11 cellular contexts compared by ENCODE assay signal in the genomic region with DNA sequence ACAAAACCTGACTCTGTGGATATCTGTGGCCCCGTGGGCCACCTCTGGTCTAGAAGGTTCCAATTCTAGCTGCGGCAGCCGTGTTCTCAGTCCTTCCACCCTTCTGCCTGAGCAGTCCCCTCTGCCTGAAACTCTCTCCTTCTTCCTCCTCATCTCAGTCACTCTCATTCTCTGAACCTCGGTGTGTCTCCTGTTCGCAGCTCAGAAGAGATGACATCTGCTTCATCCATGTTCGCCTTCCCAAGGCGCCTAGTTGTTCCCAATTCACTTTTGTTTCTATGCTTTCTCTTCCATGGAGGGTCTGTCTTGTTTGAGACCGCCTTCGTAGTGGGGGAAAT.
DNase-seq lines count a peak whose midpoint lies in the region; ATAC-seq and TF ChIP-seq lines count a peak whose summit lies in the region.
"Had no signal": no experiment of that assay in that cellular context is flagged by ENCODE, and none has a peak within 500 bp of the region (broad histone marks: within the 10 kb centered on the region; RNA-seq: fewer than 3 reads in every experiment).

No MANE protein-coding gene starts in this region.

- peaks cover 0 to 5% of the 10 kb centered on the region in 2 donors for H3K36me3 ChIP-seq in muscle layer of duodenum (ENCODE audit: control insufficient read depth in 1 of 2, insufficient read depth in 2 of 2, low read length in 2 of 2)
- H3K36me3 ChIP-seq in endodermal cell (ENCODE audit: control insufficient read depth, insufficient read depth, low read length) = no peaks in the 10 kb centered on the region

- no peak for TF ChIP-seq CTCF in endodermal cell (conservative IDR thresholded peaks at IDR 0.05)

- CTCF ChIA-PET in activated CD4-positive, alpha-beta memory T cell treated with anti-CD3 and anti-CD28 coated beads for 36 hours (lab: Charles Lee) = interaction anchor here (2.2 kb wide), 1 partner anchor 53 kb away, joined by 11 read pairs; no protein-coding TSS in a partner anchor

- WGBS in endodermal cell (ENCODE audit: insufficient coverage in 1 of 2, insufficient read length in 1 of 2), 2 experiments = 87 to 93% methylated on average over 9 of the region's 9 CpGs

- DNase-seq in stimulated activated naive CD8-positive, alpha-beta T cell treated with anti-CD3 and anti-CD28 coated beads, Interleukin-15, amount 100 ng/mL, for 72 hours = no peak
- peak; percentile 28 for DNase-seq in activated CD4-positive, alpha-beta memory T cell treated with anti-CD3 and anti-CD28 coated beads for 36 hours
- no peak for DNase-seq in activated CD4-positive, CD25-positive, alpha-beta regulatory T cell treated with anti-CD3 and anti-CD28 coated beads, Interleukin-2, amount 50 U/mL, for 72 hours
- DNase-seq in endodermal cell (no peak), NCI-H446 treated with DMSO at 0.1 percent for 48 hours (lab: John Stamatoyannopoulos, UW) (no peak), ACHN (no peak)
- DNase-seq: activated T-cell treated with anti-CD3 and anti-CD28 coated beads, Interleukin-2, amount 50 U/mL, for 4 hours; CD4-positive, alpha-beta memory T cell; NCI-H345 had no signal

- H3K4me1 Mint-ChIP-seq in stimulated activated naive CD8-positive, alpha-beta T cell treated with anti-CD3 and anti-CD28 coated beads, Interleukin-15, Interleukin-2, amounts not matched to agents 100 ng/mL and 50 ng/mL, for 24 hours (ENCODE audit: low read depth) = peaks cover 22% of the 10 kb centered on the region
- peaks cover 33% of the 10 kb centered on the region for H3K4me1 Mint-ChIP-seq in stimulated activated naive CD8-positive, alpha-beta T cell treated with anti-CD3 and anti-CD28 coated beads, Interleukin-15, amount 100 ng/mL, for 72 hours
- H3K4me1 Mint-ChIP-seq in activated CD4-positive, alpha-beta memory T cell treated with anti-CD3 and anti-CD28 coated beads for 36 hours (ENCODE audit: low read depth) = peaks cover 34% of the 10 kb centered on the region
- no peaks in the 10 kb centered on the region for H3K4me1 Mint-ChIP-seq in endodermal cell

- H3K27ac Mint-ChIP-seq in stimulated activated naive CD8-positive, alpha-beta T cell treated with anti-CD3 and anti-CD28 coated beads, Interleukin-15, Interleukin-2, amounts not matched to agents 100 ng/mL and 50 ng/mL, for 24 hours = peak overlapping the region; percentile 67
- H3K27ac Mint-ChIP-seq in stimulated activated naive CD8-positive, alpha-beta T cell treated with anti-CD3 and anti-CD28 coated beads, Interleukin-15, amount 100 ng/mL, for 72 hours = peak overlapping the region in 1 of 2 donors; percentile 1
- peak overlapping the region; percentile 84 for H3K27ac Mint-ChIP-seq in activated CD4-positive, alpha-beta memory T cell treated with anti-CD3 and anti-CD28 coated beads for 36 hours
- no peak overlapping the region for H3K27ac Mint-ChIP-seq in endodermal cell

- H3K4me3 ChIP-seq in muscle layer of duodenum (ENCODE audit: low read depth in 1 of 2, low read length in 2 of 2) = no peak overlapping the region
- no peak overlapping the region for H3K4me3 ChIP-seq in endodermal cell (ENCODE audit: low read length)

- peaks cover 11% of the 10 kb centered on the region for H3K27me3 Mint-ChIP-seq in stimulated activated naive CD8-positive, alpha-beta T cell treated with anti-CD3 and anti-CD28 coated beads, Interleukin-15, Interleukin-2, amounts not matched to agents 100 ng/mL and 50 ng/mL, for 24 hours
- H3K27me3 Mint-ChIP-seq in stimulated activated naive CD8-positive, alpha-beta T cell treated with anti-CD3 and anti-CD28 coated beads, Interleukin-15, amount 100 ng/mL, for 72 hours = peaks cover 35% of the 10 kb centered on the region
- H3K27me3 Mint-ChIP-seq in activated CD4-positive, alpha-beta memory T cell treated with anti-CD3 and anti-CD28 coated beads for 36 hours = peaks cover 5% of the 10 kb centered on the region
- H3K27me3 Mint-ChIP-seq in endodermal cell (ENCODE audit: insufficient read depth) = no peaks in the 10 kb centered on the region

- H3K27ac ChIP-seq in muscle layer of duodenum (ENCODE audit: low read length) (peak overlapping the region; percentile 67), endodermal cell (ENCODE audit: low read depth, low read length) (no peak overlapping the region)

- H3K9me3 Mint-ChIP-seq in stimulated activated naive CD8-positive, alpha-beta T cell treated with anti-CD3 and anti-CD28 coated beads, Interleukin-15, Interleukin-2, amounts not matched to agents 100 ng/mL and 50 ng/mL, for 24 hours = no peaks in the 10 kb centered on the region
- H3K9me3 Mint-ChIP-seq in stimulated activated naive CD8-positive, alpha-beta T cell treated with anti-CD3 and anti-CD28 coated beads, Interleukin-15, amount 100 ng/mL, for 72 hours = no peaks in the 10 kb centered on the region
- H3K9me3 Mint-ChIP-seq in activated CD4-positive, alpha-beta memory T cell treated with anti-CD3 and anti-CD28 coated beads for 36 hours = no peaks in the 10 kb centered on the region
- H3K9me3 Mint-ChIP-seq in endodermal cell = no peaks in the 10 kb centered on the region
- H3K9me3 Mint-ChIP-seq: activated T-cell treated with anti-CD3 and anti-CD28 coated beads, Interleukin-2, amount 50 U/mL, for 4 hours; CD4-positive, alpha-beta memory T cell had no signal

- H3K36me3 Mint-ChIP-seq in stimulated activated naive CD8-positive, alpha-beta T cell treated with anti-CD3 and anti-CD28 coated beads, Interleukin-15, Interleukin-2, amounts not matched to agents 100 ng/mL and 50 ng/mL, for 24 hours (ENCODE audit: low read depth) = no peaks in the 10 kb centered on the region
- H3K36me3 Mint-ChIP-seq in activated CD4-positive, alpha-beta memory T cell treated with anti-CD3 and anti-CD28 coated beads for 36 hours = no peaks in the 10 kb centered on the region
- no peaks in the 10 kb centered on the region for H3K36me3 Mint-ChIP-seq in endodermal cell (ENCODE audit: low read depth)
- H3K36me3 Mint-ChIP-seq: CD4-positive, alpha-beta memory T cell had no signal

- intact Hi-C loops in activated CD4-positive, alpha-beta memory T cell treated with anti-CD3 and anti-CD28 coated beads for 36 hours (cut with micrococcal nuclease) = loop anchor here (5.0 kb wide), 1 partner anchor 94 kb away; a partner anchor contains a TSS

- H3K27me3 ChIP-seq in muscle layer of duodenum (ENCODE audit: low read depth, low read length) = no peaks in the 10 kb centered on the region
- no peaks in the 10 kb centered on the region for H3K27me3 ChIP-seq in endodermal cell (ENCODE audit: control insufficient read depth, insufficient read depth, low read length, poor library complexity, severe bottlenecking)

- H3K4me1 ChIP-seq in muscle layer of duodenum (ENCODE audit: control insufficient read depth in 1 of 2, insufficient read depth in 2 of 2, low read length in 2 of 2) = peaks cover 4% of the 10 kb centered on the region in 2 donors
- H3K4me1 ChIP-seq in endodermal cell (ENCODE audit: control insufficient read depth, insufficient read depth, low read length) = no peaks in the 10 kb centered on the region

- H3K9me3 ChIP-seq in muscle layer of duodenum (ENCODE audit: control insufficient read depth in 1 of 2, low read length in 2 of 2) = no peaks in the 10 kb centered on the region
- H3K9me3 ChIP-seq in endodermal cell (ENCODE audit: control insufficient read depth, low read length) = no peaks in the 10 kb centered on the region

- ATAC-seq in stimulated activated naive CD8-positive, alpha-beta T cell treated with anti-CD3 and anti-CD28 coated beads, Interleukin-15, amount 100 ng/mL, for 72 hours = no peak

- H3K9ac ChIP-seq in endodermal cell (ENCODE audit: extremely low read depth, low read length, poor library complexity, severe bottlenecking) = no peak overlapping the region

- in situ Hi-C loops in ACHN (cut with HindIII; ENCODE audit: low pct_ligation_motif_present, low pct_unique_long_range_greater_than_20kb, low sequenced_read_pairs) = no loop called here

- no peak overlapping the region for H3K4me3 Mint-ChIP-seq in stimulated activated naive CD8-positive, alpha-beta T cell treated with anti-CD3 and anti-CD28 coated beads, Interleukin-15, Interleukin-2, amounts not matched to agents 100 ng/mL and 50 ng/mL, for 24 hours
- H3K4me3 Mint-ChIP-seq in stimulated activated naive CD8-positive, alpha-beta T cell treated with anti-CD3 and anti-CD28 coated beads, Interleukin-15, amount 100 ng/mL, for 72 hours = no peak overlapping the region
- H3K4me3 Mint-ChIP-seq in activated CD4-positive, alpha-beta memory T cell treated with anti-CD3 and anti-CD28 coated beads for 36 hours = no peak overlapping the region
- no peak overlapping the region for H3K4me3 Mint-ChIP-seq in endodermal cell
- H3K4me3 Mint-ChIP-seq: activated T-cell treated with anti-CD3 and anti-CD28 coated beads, Interleukin-2, amount 50 U/mL, for 4 hours had no signal

- POLR2A ChIA-PET in activated CD4-positive, alpha-beta memory T cell treated with anti-CD3 and anti-CD28 coated beads for 36 hours (lab: Charles Lee) = interaction anchor here (1.1 to 2.5 kb wide), 3 partner anchors 53 to 94 kb away, joined by 3 to 26 read pairs (median 3); no protein-coding TSS in a partner anchor
